22 cellular contexts compared by ENCODE assay signal in genomic region chr4:30776921-30777415, GRCh38. TPM values are rescaled to one million over a fixed set of nuclear protein-coding genes. Genes with fewer than 3 reads are reported as not detected.
DNase-seq lines count a peak whose midpoint lies in the region; TF ChIP-seq lines count a peak whose summit lies in the region.
"Had no signal": no experiment of that assay in that cellular context is flagged by ENCODE, and none has a peak within 500 bp of the region (broad histone marks: within the 10 kb centered on the region; RNA-seq: fewer than 3 reads in every experiment).

No MANE protein-coding gene starts in this region.

- H3K36me3 ChIP-seq in endodermal cell (ENCODE audit: control insufficient read depth, insufficient read depth, low read length) (peaks cover 2% of the 10 kb centered on the region), colonic mucosa (no peaks in the 10 kb centered on the region)

- H3K4me1 ChIP-seq in endodermal cell (ENCODE audit: control insufficient read depth, insufficient read depth, low read length) (peaks cover 3% of the 10 kb centered on the region), colonic mucosa (no peaks in the 10 kb centered on the region)

- intact Hi-C loops in colonic mucosa (cut with DNase I) = no loop called here

- H3K4me3 ChIP-seq in endodermal cell (ENCODE audit: low read length) (no peak overlapping the region), colonic mucosa (no peak overlapping the region)
- H3K4me3 ChIP-seq: GM12878, GM23248, K562, SK-N-MC had no signal

- H3K27ac ChIP-seq in endodermal cell (ENCODE audit: low read depth, low read length) (no peak overlapping the region), colonic mucosa (no peak overlapping the region)
- H3K27ac ChIP-seq: GM23248, SK-N-MC had no signal

- peaks cover 12% of the 10 kb centered on the region for H3K36me3 Mint-ChIP-seq in endodermal cell (ENCODE audit: low read depth)
- peaks cover 6% of the 10 kb centered on the region for H3K36me3 Mint-ChIP-seq in nephron (ENCODE audit: low read depth)
- H3K36me3 Mint-ChIP-seq: CD14-positive monocyte had no signal

- no peaks in the 10 kb centered on the region for H3K9me3 ChIP-seq in endodermal cell (ENCODE audit: control insufficient read depth, low read length)
- H3K9me3 ChIP-seq in colonic mucosa = no peaks in the 10 kb centered on the region

- H3K27ac Mint-ChIP-seq in endodermal cell (peak overlapping the region; percentile 60), nephron (peak overlapping the region; percentile 25 to 70 (median 66))
- H3K27ac Mint-ChIP-seq: CD14-positive monocyte had no signal

- H3K9ac ChIP-seq in endodermal cell (ENCODE audit: extremely low read depth, low read length, poor library complexity, severe bottlenecking) (no peak overlapping the region), colonic mucosa (ENCODE audit: low read depth in 2 of 2, low read length in 2 of 2) (no peak overlapping the region)
- H3K9ac ChIP-seq: GM23248 had no signal

- TF ChIP-seq EP300 in Ishikawa (IDR thresholded peaks at IDR 0.05; ENCODE audit: borderline replicate concordance) = peak; percentile 96

- H3K27me3 ChIP-seq in endodermal cell (ENCODE audit: control insufficient read depth, insufficient read depth, low read length, poor library complexity, severe bottlenecking) (no peaks in the 10 kb centered on the region), colonic mucosa (no peaks in the 10 kb centered on the region)

- WGBS in endodermal cell (ENCODE audit: insufficient coverage in 1 of 2, insufficient read length in 1 of 2), 2 experiments = 70 to 84% methylated on average over 2 of the region's 2 CpGs

- no peak overlapping the region for H3K4me3 Mint-ChIP-seq in endodermal cell
- H3K4me3 Mint-ChIP-seq in nephron = no peak overlapping the region
- H3K4me3 Mint-ChIP-seq: CD14-positive monocyte had no signal

- no peak for TF ChIP-seq CTCF in endodermal cell (conservative IDR thresholded peaks at IDR 0.05)
- TF ChIP-seq CTCF in nephron (IDR thresholded peaks at IDR 0.05; ENCODE audit: unreplicated experiment in 3 of 3) = no peak
- TF ChIP-seq CTCF in colonic mucosa (IDR thresholded peaks at IDR 0.05) = no peak

- H3K4me1 Mint-ChIP-seq in endodermal cell (peaks cover 12% of the 10 kb centered on the region), nephron (peaks cover 11% of the 10 kb centered on the region)
- H3K4me1 Mint-ChIP-seq: CD14-positive monocyte had no signal

- H3K27me3 Mint-ChIP-seq in endodermal cell (ENCODE audit: insufficient read depth) (no peaks in the 10 kb centered on the region), nephron (ENCODE audit: low read depth) (no peaks in the 10 kb centered on the region)

- no peak; the same call in 1 of the 2 replicates for TF ChIP-seq RAD21 in Ishikawa (IDR thresholded peaks at IDR 0.05; ENCODE audit: low read depth)

- H3K9me3 Mint-ChIP-seq in endodermal cell = no peaks in the 10 kb centered on the region
- H3K9me3 Mint-ChIP-seq in nephron = no peaks in the 10 kb centered on the region

- DNase-seq in EL (peak; percentile 7), endodermal cell (no peak), NCI-H2196 (lab: John Stamatoyannopoulos, UW; ENCODE audit: unreplicated experiment) (no peak), colonic mucosa (no peak)
- no peak for DNase-seq in activated CD4-positive, CD25-positive, alpha-beta regulatory T cell (lab: John Stamatoyannopoulos, UW)
- no peak for DNase-seq in activated CD8-positive, alpha-beta memory T cell treated with anti-CD3 and anti-CD28 coated beads for 24 hours
- DNase-seq: ACHN, GM23248, HCEC 1CT, NCI-H1105, NCI-H1694, NCI-H2081 treated with DMSO at 0.1 percent for 48 hours, NCI-H510A, NCI-H774, OCI-M1, SHP77 had no signal

TF ChIP-seq in Ishikawa, 13 proteins besides CTCF, POLR2A, EP300 and RAD21:
- TF ChIP-seq NFIC (IDR thresholded peaks at IDR 0.05) = peak; percentile 77
- TF ChIP-seq TEAD4 (IDR thresholded peaks at IDR 0.05) = peak; percentile 69
- TF ChIP-seq USF1 (IDR thresholded peaks at IDR 0.05) = no peak
- no peak for TF ChIP-seq REST (IDR thresholded peaks at IDR 0.05; ENCODE audit: low read depth)
- peak; percentile 38 for TF ChIP-seq CEBPB (IDR thresholded peaks at IDR 0.05)
- peak; percentile 91 for TF ChIP-seq TCF12 (IDR thresholded peaks at IDR 0.05; ENCODE audit: low read depth)
- peak; percentile 97 for TF ChIP-seq FOXM1 (IDR thresholded peaks at IDR 0.05; ENCODE audit: borderline replicate concordance, low read depth)

RNA-seq across cellular contexts. Expression of gene PCDH7, which starts 56.8 kb away (rescaled TPM):
- total RNA-seq in endodermal cell (100 to 1,000 TPM in 1 of 2 donors, 10 to 100 TPM in 1; 90.8 to 102 TPM), colonic mucosa (10 to 100 TPM in 1 of 2 donors, 1 to 10 TPM in 1; 4.7 to 18.0 TPM)
- polyA plus RNA-seq in endodermal cell (2013, experiment 1 of 2) = 20.2 TPM
- polyA plus RNA-seq in endodermal cell (2013, experiment 2 of 2) = 25.7 TPM
- total RNA-seq: K562 had no signal
- polyA plus RNA-seq: CD14-positive monocyte, K562 had no signal

Comparison
In these comparisons a context has a peak if more than half of its experiments do, and no peak if none do; other contexts are left out.
1. RNA of gene PCDH7, which starts 56.8 kb away (total RNA-seq): 90.8 to 102 TPM in endodermal cell; 4.7 to 18.0 TPM in colonic mucosa; every median in the first group is over 4 times any median in the second.